Comparison of ENCODE assay signal across 29 cellular contexts in genomic region chrX:153733651-153734240, GRCh38. TPM values are rescaled to one million over a fixed set of nuclear protein-coding genes. Genes with fewer than 3 reads are reported as not detected.
"Had no signal": no experiment of that assay in that cellular context is flagged by ENCODE, and none has a peak within 500 bp of the region (broad histone marks: within the 10 kb centered on the region; RNA-seq: fewer than 3 reads in every experiment).

No MANE protein-coding gene starts in this region.

- H3K27me3 ChIP-seq: left lung, neural progenitor cell, neutrophil, ovary, right atrium auricular region, sigmoid colon, tibial nerve, uterus had no signal

- ATAC-seq: left colon; left lung; natural killer cell; stimulated activated memory B cell treated with anti-CD40 and anti-IgM and Interleukin-4, amounts not matched to agents 10 μg/mL and 1 μg/mL and 100 μg/mL, for 72 hours; stimulated activated naive CD8-positive, alpha-beta T cell treated with anti-CD3 and anti-CD28 coated beads, Interleukin-15, amount 100 ng/mL, for 72 hours had no signal

- H3K4me3 ChIP-seq: left lung, lung, neural progenitor cell, ovary, right atrium auricular region, sigmoid colon, tibial nerve, uterus had no signal

- H3K36me3 ChIP-seq: neural progenitor cell, ovary, right atrium auricular region, uterus had no signal

- DNase-seq: hypothalamus; immature natural killer cell; kidney; left colon; left lung; mesendoderm; naive B cell; natural killer cell; nephron progenitor cell; occipital lobe; sigmoid colon; small intestine; stimulated activated CD4-positive, alpha-beta T cell treated with anti-CD3 and anti-CD28 coated beads, Interleukin-1b, Interleukin-23, amount 100 ng/mL, for 48 hours; stimulated activated CD4-positive, alpha-beta T cell treated with anti-CD3 and anti-CD28 coated beads, Interleukin-2, amount 100 ng/mL, for 48 hours; stimulated activated CD4-positive, alpha-beta T cell treated with anti-CD3 and anti-CD28 coated beads, Interleukin-4, amount 100 ng/mL, for 4 hours; stimulated activated CD8-positive, alpha-beta memory T cell treated with anti-CD3 and anti-CD28 coated beads, Interleukin-4, amount 100 ng/mL, for 48 hours; stimulated activated naive CD4-positive, alpha-beta T cell treated with Interleukin-2 at 50 U/mL for 16 hours; stimulated activated naive CD8-positive, alpha-beta T cell treated with anti-CD3 and anti-CD28 coated beads, Interleukin-15, amount 100 ng/mL, for 72 hours; substantia nigra; uterus had no signal

RNA-seq across cellular contexts. Expression of gene SRPK3, which starts 47.1 kb away (rescaled TPM):
- total RNA-seq: mesothelial cell of epicardium, natural killer cell, progenitor cell of endocrine pancreas had no signal
